In genomic region chr3:32154180-32154579, GRCh38 we compare ENCODE assay signal across 9 cellular contexts. TPM values are rescaled to one million over a fixed set of nuclear protein-coding genes. Genes with fewer than 3 reads are reported as not detected.
DNase-seq lines count a peak whose midpoint lies in the region; ATAC-seq, FAIRE-seq and TF ChIP-seq lines count a peak whose summit lies in the region.
"Had no signal": no experiment of that assay in that cellular context is flagged by ENCODE, and none has a peak within 500 bp of the region (broad histone marks: within the 10 kb centered on the region; RNA-seq: fewer than 3 reads in every experiment).

No MANE protein-coding gene starts in this region.

- H3K4me3 ChIP-seq in GM06990 (replicated peaks; ENCODE audit: low read depth, low read length) (no peak overlapping the region), bronchial epithelial cell (ENCODE audit: low read depth, low read length) (no peak overlapping the region), mesenchymal stem cell (ENCODE audit: insufficient read depth in 1 of 2, low read depth in 1 of 2, low read length in 2 of 2) (no peak overlapping the region), uterus (no peak overlapping the region)

- TF ChIP-seq CTCF in GM06990 (IDR thresholded peaks at IDR 0.05; ENCODE audit: insufficient read depth, low read length, poor library complexity, severe bottlenecking) (peak; percentile 26), bronchial epithelial cell (IDR thresholded peaks at IDR 0.05; ENCODE audit: insufficient read depth, low read length, severe bottlenecking) (peak; percentile 41), uterus (IDR thresholded peaks at IDR 0.05) (no peak)

- no peak overlapping the region for H2BK15ac ChIP-seq in mesenchymal stem cell (ENCODE audit: low read depth, poor library complexity, severe bottlenecking)

- no peak overlapping the region for H3K18ac ChIP-seq in mesenchymal stem cell (ENCODE audit: low read depth in 1 of 2, low read length in 2 of 2)

- no peak overlapping the region for H4K91ac ChIP-seq in mesenchymal stem cell (ENCODE audit: low read length)

- H3K14ac ChIP-seq in mesenchymal stem cell (ENCODE audit: low read length in 2 of 2) = no peak overlapping the region

- no peak overlapping the region for H3K4me2 ChIP-seq in mesenchymal stem cell (ENCODE audit: low read length, poor library complexity, severe bottlenecking)

- H3K4me1 ChIP-seq in mesenchymal stem cell (ENCODE audit: control insufficient read depth, insufficient read depth, low read depth, low read length) = no peaks in the 10 kb centered on the region
- H3K4me1 ChIP-seq in uterus = no peaks in the 10 kb centered on the region

- H3K9me3 ChIP-seq in mesenchymal stem cell (ENCODE audit: control insufficient read depth, low read length) = no peaks in the 10 kb centered on the region
- H3K9me3 ChIP-seq in uterus = no peaks in the 10 kb centered on the region

- H2BK120ac ChIP-seq in mesenchymal stem cell (ENCODE audit: low read depth, low read length) = no peak overlapping the region

- no peak overlapping the region for H3K4ac ChIP-seq in mesenchymal stem cell (ENCODE audit: low read depth in 1 of 2, low read length in 2 of 2)

- no peak overlapping the region for H3K23ac ChIP-seq in mesenchymal stem cell (ENCODE audit: low read length in 2 of 2)

- H3K36me3 ChIP-seq in GM06990 (ENCODE audit: control insufficient read depth, insufficient read depth, low read length) (no peaks in the 10 kb centered on the region), bronchial epithelial cell (ENCODE audit: control insufficient read depth, insufficient read depth, low read length) (no peaks in the 10 kb centered on the region), mesenchymal stem cell (ENCODE audit: control insufficient read depth in 1 of 2, insufficient read depth in 2 of 2, low read depth in 1 of 2, low read length in 2 of 2) (peaks cover 3 to 6% of the 10 kb centered on the region in 2 experiments), uterus (no peaks in the 10 kb centered on the region)

- no peak overlapping the region for H2BK5ac ChIP-seq in mesenchymal stem cell (ENCODE audit: low read depth, low read length, poor library complexity, severe bottlenecking)

- no peak for TF ChIP-seq EP300 in Ishikawa (IDR thresholded peaks at IDR 0.05; ENCODE audit: borderline replicate concordance)

- no peaks in the 10 kb centered on the region for H3K27me3 ChIP-seq in GM06990 (replicated peaks; ENCODE audit: control insufficient read depth, insufficient read depth, low read length)
- no peaks in the 10 kb centered on the region for H3K27me3 ChIP-seq in bronchial epithelial cell (ENCODE audit: control insufficient read depth, insufficient read depth, low read length)
- H3K27me3 ChIP-seq in mesenchymal stem cell (ENCODE audit: control insufficient read depth in 1 of 2, insufficient read depth in 1 of 2, low read length in 2 of 2) = no peaks in the 10 kb centered on the region
- H3K27me3 ChIP-seq in uterus = no peaks in the 10 kb centered on the region

- no peak overlapping the region for H2AK5ac ChIP-seq in mesenchymal stem cell (ENCODE audit: low read length, severe bottlenecking)

- WGBS in mesenchymal stem cell = 100% methylated on average over 3 of the region's 3 CpGs

- no peak overlapping the region for H3K27ac ChIP-seq in mesenchymal stem cell (ENCODE audit: low read length, poor library complexity, severe bottlenecking)
- H3K27ac ChIP-seq in uterus = no peak overlapping the region

- intact Hi-C loops in uterus (cut with DNase I; ENCODE audit: low total_unique reads) = no loop called here

- TF ChIP-seq POLR2A in uterus (IDR thresholded peaks at IDR 0.05) = no peak

- ATAC-seq in HG03571 (IDR thresholded peaks at IDR 0.05; ENCODE audit: unreplicated experiment) = no peak

- peak; percentile 49 for TF ChIP-seq RAD21 in Ishikawa (IDR thresholded peaks at IDR 0.05; ENCODE audit: low read depth)

- H3K9ac ChIP-seq in mesenchymal stem cell (ENCODE audit: low read length) = no peak overlapping the region

- DNase-seq in GM06990 (ENCODE audit: extremely low read depth, insufficient read length) (no peak), bronchial epithelial cell (ENCODE audit: low read depth) (no peak), mesenchymal stem cell (peak; percentile 19), amniotic stem cell (lab: John Stamatoyannopoulos, UW) (no peak), uterus (no peak)
- DNase-seq in activated CD4-positive, alpha-beta T cell treated with anti-CD3 and anti-CD28 coated beads, Interleukin-2, amount 50 U/mL, for 4 hours = no peak
- DNase-seq: activated naive CD4-positive, alpha-beta T cell had no signal

- FAIRE-seq in bronchial epithelial cell (lab: Jason Lieb, UNC) = no peak

- no peak overlapping the region for H4K8ac ChIP-seq in mesenchymal stem cell (ENCODE audit: low read length)

- H3K79me1 ChIP-seq in mesenchymal stem cell (replicated peaks; ENCODE audit: low read length, poor library complexity, severe bottlenecking) = no peaks in the 10 kb centered on the region

- no peak overlapping the region for H2BK12ac ChIP-seq in mesenchymal stem cell (ENCODE audit: low read length in 2 of 2)

- no peak overlapping the region for H2AFZ ChIP-seq in mesenchymal stem cell (ENCODE audit: low read depth, low read length)

TF ChIP-seq in Ishikawa, 13 proteins besides CTCF, POLR2A, EP300 and RAD21:
- TF ChIP-seq FOXM1 (IDR thresholded peaks at IDR 0.05; ENCODE audit: borderline replicate concordance, low read depth) = no peak
- no peak for TF ChIP-seq MAX (IDR thresholded peaks at IDR 0.05)
- TF ChIP-seq NFIC (IDR thresholded peaks at IDR 0.05) = no peak
- no peak for TF ChIP-seq EGR1 (IDR thresholded peaks at IDR 0.05)
- TF ChIP-seq TAF1 (IDR thresholded peaks at IDR 0.05; ENCODE audit: low read depth) = no peak
- TF ChIP-seq YY1 (IDR thresholded peaks at IDR 0.05; ENCODE audit: low read depth) = no peak
- TF ChIP-seq ZBTB7A (IDR thresholded peaks at IDR 0.05; ENCODE audit: low read depth) = no peak
- no peak for TF ChIP-seq CEBPB (IDR thresholded peaks at IDR 0.05)
- no peak for TF ChIP-seq REST (IDR thresholded peaks at IDR 0.05; ENCODE audit: low read depth)
- TF ChIP-seq CREB1 (IDR thresholded peaks at IDR 0.05; ENCODE audit: low read depth) = no peak
- no peak for TF ChIP-seq TCF12 (IDR thresholded peaks at IDR 0.05; ENCODE audit: low read depth)
- no peak for TF ChIP-seq USF1 (IDR thresholded peaks at IDR 0.05)
- no peak for TF ChIP-seq TEAD4 (IDR thresholded peaks at IDR 0.05)
TF ChIP-seq in Ishikawa: peak in this region for 0.

RNA-seq across cellular contexts. Expression of gene GPD1L, which starts 47.8 kb away (rescaled TPM):
- total RNA-seq in bronchial epithelial cell = 21.3 and 28.9 TPM in 2 replicates
- 4.4 TPM for polyA plus RNA-seq in mesenchymal stem cell (2013, experiment 1 of 2)
- 4.5 TPM for polyA plus RNA-seq in mesenchymal stem cell (2013, experiment 2 of 2)
- 10 to 100 TPM; 32.5 to 46.2 (median 41.1) TPM for total RNA-seq in uterus

Comparison
In these comparisons a context has a peak if more than half of its experiments do, and no peak if none do; other contexts are left out.
1. CTCF ChIP-seq: peak in GM06990 (single experiment) and bronchial epithelial cell (single experiment); none in uterus (0 of 4).